ENCODE assay signal across 10 cellular contexts in genomic region chr14:65303185-65303901, GRCh38.
DNase-seq lines count a peak whose midpoint lies in the region; ATAC-seq and TF ChIP-seq lines count a peak whose summit lies in the region.
"Had no signal": no experiment of that assay in that cellular context is flagged by ENCODE, and none has a peak within 500 bp of the region (broad histone marks: within the 10 kb centered on the region; RNA-seq: fewer than 3 reads in every experiment).

No MANE protein-coding gene starts in this region.

- TF ChIP-seq CTCF in SU-DHL-6 (IDR thresholded peaks at IDR 0.05; ENCODE audit: insufficient read depth, low read length, poor library complexity, severe bottlenecking) (no peak), foreskin keratinocyte (conservative IDR thresholded peaks at IDR 0.05) (no peak)

- H3K27me3 Mint-ChIP-seq in activated CD8-positive, alpha-beta memory T cell treated with anti-CD3 and anti-CD28 coated beads, Interleukin-2, amount 10 ng/mL, durations not matched to agents 7 days and 5 days, result no peaks in the 10 kb centered on the region
- H3K27me3 Mint-ChIP-seq in stimulated activated naive CD8-positive, alpha-beta T cell treated with anti-CD3 and anti-CD28 coated beads, Interleukin-15, amount 100 ng/mL, for 72 hours, result no peaks in the 10 kb centered on the region

- H3K4me3 Mint-ChIP-seq in activated CD8-positive, alpha-beta memory T cell treated with anti-CD3 and anti-CD28 coated beads, Interleukin-2, amount 10 ng/mL, durations not matched to agents 7 days and 5 days, result peak overlapping the region; percentile 78
- peak overlapping the region; percentile 58 to 91 for H3K4me3 Mint-ChIP-seq in stimulated activated naive CD8-positive, alpha-beta T cell treated with anti-CD3 and anti-CD28 coated beads, Interleukin-15, amount 100 ng/mL, for 72 hours

- H3K27ac Mint-ChIP-seq in activated CD8-positive, alpha-beta memory T cell treated with anti-CD3 and anti-CD28 coated beads, Interleukin-2, amount 10 ng/mL, durations not matched to agents 7 days and 5 days, result peak overlapping the region; percentile 92
- H3K27ac Mint-ChIP-seq in stimulated activated naive CD8-positive, alpha-beta T cell treated with anti-CD3 and anti-CD28 coated beads, Interleukin-15, amount 100 ng/mL, for 72 hours, result peak overlapping the region; percentile 36 to 66

- peak; percentile 9 for ATAC-seq in activated CD8-positive, alpha-beta memory T cell treated with anti-CD3 and anti-CD28 coated beads, Interleukin-2, amount 10 ng/mL, durations not matched to agents 7 days and 5 days
- ATAC-seq in foreskin keratinocyte, result peak; percentile 68
- peak; percentile 41 for ATAC-seq in stimulated activated naive CD8-positive, alpha-beta T cell treated with anti-CD3 and anti-CD28 coated beads, Interleukin-15, amount 100 ng/mL, for 72 hours

- peak overlapping the region; percentile 72 for H3K4me2 ChIP-seq in SU-DHL-6 (ENCODE audit: low read depth, low read length, poor library complexity, severe bottlenecking)

- H3K9me3 Mint-ChIP-seq in activated CD8-positive, alpha-beta memory T cell treated with anti-CD3 and anti-CD28 coated beads, Interleukin-2, amount 10 ng/mL, durations not matched to agents 7 days and 5 days (ENCODE audit: low read depth), result peaks cover 2% of the 10 kb centered on the region
- H3K9me3 Mint-ChIP-seq in stimulated activated naive CD8-positive, alpha-beta T cell treated with anti-CD3 and anti-CD28 coated beads, Interleukin-15, amount 100 ng/mL, for 72 hours, result no peaks in the 10 kb centered on the region

- H3K27ac ChIP-seq in SU-DHL-6 (ENCODE audit: low read depth, low read length) (peak overlapping the region; percentile 86), foreskin keratinocyte (peak overlapping the region; percentile 78)

- no peak overlapping the region for H2AFZ ChIP-seq in SU-DHL-6 (ENCODE audit: low read depth, low read length, severe bottlenecking)

- H3K4me1 Mint-ChIP-seq in activated CD8-positive, alpha-beta memory T cell treated with anti-CD3 and anti-CD28 coated beads, Interleukin-2, amount 10 ng/mL, durations not matched to agents 7 days and 5 days, result peaks cover 74% of the 10 kb centered on the region
- peaks cover 77% of the 10 kb centered on the region for H3K4me1 Mint-ChIP-seq in stimulated activated naive CD8-positive, alpha-beta T cell treated with anti-CD3 and anti-CD28 coated beads, Interleukin-15, amount 100 ng/mL, for 72 hours

- CTCF ChIA-PET in activated CD8-positive, alpha-beta memory T cell treated with anti-CD3 and anti-CD28 coated beads, Interleukin-2, amount 10 ng/mL, durations not matched to agents 7 days and 5 days (lab: Charles Lee), result interaction anchor here (0.7 to 7.5 kb wide), 12 partner anchors 11 to 144 kb away, joined by 3 to 47 read pairs (median 5); no protein-coding TSS in a partner anchor

- H3K36me3 Mint-ChIP-seq in activated CD8-positive, alpha-beta memory T cell treated with anti-CD3 and anti-CD28 coated beads, Interleukin-2, amount 10 ng/mL, durations not matched to agents 7 days and 5 days, result peaks cover 14% of the 10 kb centered on the region

- H3K9ac ChIP-seq in SU-DHL-6 (ENCODE audit: low read length), result peak overlapping the region; percentile 34; the same call in 1 of the 2 replicates

- no peaks in the 10 kb centered on the region for H4K20me1 ChIP-seq in SU-DHL-6 (ENCODE audit: low read depth, low read length)

- H3K36me3 ChIP-seq in SU-DHL-6 (ENCODE audit: low read length), result no peaks in the 10 kb centered on the region

- no peaks in the 10 kb centered on the region for H3K9me3 ChIP-seq in SU-DHL-6 (ENCODE audit: insufficient read depth, low read length)

- H3K27me3 ChIP-seq in SU-DHL-6 (ENCODE audit: low read length) (no peaks in the 10 kb centered on the region), foreskin keratinocyte (no peaks in the 10 kb centered on the region)

- H3K79me2 ChIP-seq in SU-DHL-6 (ENCODE audit: insufficient read depth, low read length), result no peaks in the 10 kb centered on the region

- no peaks in the 10 kb centered on the region for H3K9me2 ChIP-seq in SU-DHL-6 (replicated peaks; ENCODE audit: insufficient read depth, low read length)

- peak; percentile 58 for DNase-seq in activated CD8-positive, alpha-beta memory T cell treated with anti-CD3 and anti-CD28 coated beads, Interleukin-2, amount 10 ng/mL, durations not matched to agents 7 days and 5 days
- DNase-seq in activated CD8-positive, alpha-beta memory T cell treated with anti-CD3 and anti-CD28 coated beads for 24 hours, result no peak
- DNase-seq in foreskin keratinocyte (peak; percentile 55 to 81), NOMO-1 treated with DMSO at 0.1 percent for 48 hours (lab: John Stamatoyannopoulos, UW; ENCODE audit: unreplicated experiment) (no peak), MV-4-11 (lab: John Stamatoyannopoulos, UW) (no peak)
- DNase-seq in stimulated activated naive CD8-positive, alpha-beta T cell treated with anti-CD3 and anti-CD28 coated beads, Interleukin-15, amount 100 ng/mL, for 72 hours, result peak in 1 of 2 donors; percentile 53
- DNase-seq in activated CD4-positive, CD25-positive, alpha-beta regulatory T cell (lab: John Stamatoyannopoulos, UW), result no peak
- DNase-seq: activated CD4-positive, CD25-positive, alpha-beta regulatory T cell treated with anti-CD3 and anti-CD28 coated beads, Interleukin-2, amount 50 U/mL, for 72 hours; cortex of kidney had no signal

- peaks cover 44% of the 10 kb centered on the region for H3F3A ChIP-seq in SU-DHL-6 (ENCODE audit: insufficient read depth)

- peak overlapping the region; percentile 24 for H3K4me3 ChIP-seq in SU-DHL-6 (ENCODE audit: insufficient read depth, low read length, poor library complexity, severe bottlenecking)

- H3K4me1 ChIP-seq in foreskin keratinocyte, result peaks cover 13% of the 10 kb centered on the region

Comparison
In these comparisons a context has a peak if more than half of its experiments do, and no peak if none do; other contexts are left out.
1. DNase-seq: peak in activated CD8-positive, alpha-beta memory T cell treated with anti-CD3 and anti-CD28 coated beads, Interleukin-2, amount 10 ng/mL, durations not matched to agents 7 days and 5 days (single experiment) and foreskin keratinocyte (2 of 2); none in activated CD8-positive, alpha-beta memory T cell treated with anti-CD3 and anti-CD28 coated beads for 24 hours (single experiment), activated CD4-positive, CD25-positive, alpha-beta regulatory T cell (0 of 4), NOMO-1 treated with DMSO at 0.1 percent for 48 hours (single experiment) and MV-4-11 (single experiment).
2. ATAC-seq: peak in every context shown above with its lines; median percentile 68 in foreskin keratinocyte; 41 in stimulated activated naive CD8-positive, alpha-beta T cell treated with anti-CD3 and anti-CD28 coated beads, Interleukin-15, amount 100 ng/mL, for 72 hours; 9 in activated CD8-positive, alpha-beta memory T cell treated with anti-CD3 and anti-CD28 coated beads, Interleukin-2, amount 10 ng/mL, durations not matched to agents 7 days and 5 days.